In genomic region chr10:75191821-75192568, GRCh38 we compare ENCODE assay signal across 1 cellular context.
TF ChIP-seq lines count a peak whose summit lies in the region.

No MANE protein-coding gene starts in this region.

TF ChIP-seq in K562, 482 proteins besides CTCF, POLR2A, EP300 and RAD21 (continued from another document and continues in another):
- TF ChIP-seq SFPQ (IDR thresholded peaks at IDR 0.05; ENCODE audit: low read depth, low read length) (no peak), MBD2 (IDR thresholded peaks at IDR 0.05; ENCODE audit: borderline replicate concordance, low read depth) (peak; percentile 33; the same call in 1 of the 2 replicates), XRCC5 (IDR thresholded peaks at IDR 0.05; ENCODE audit: low read depth, low read length) (0 out of 2 replicates have a peak, but pooled peaks have one; percentile 72), E4F1 (CRISPR knock-in tag; IDR thresholded peaks at IDR 0.05; ENCODE audit: borderline replicate concordance) (no peak), NFIX (CRISPR knock-in tag; IDR thresholded peaks at IDR 0.05; ENCODE audit: low read depth) (no peak), HNRNPLL (IDR thresholded peaks at IDR 0.05; ENCODE audit: low read depth, low read length, poor library complexity, severe bottlenecking) (no peak), MEF2D (tag; conservative IDR thresholded peaks at IDR 0.05; ENCODE audit: low read depth) (0 out of 2 replicates have a peak, but pooled peaks have one; percentile 38), ATF6 (CRISPR knock-in tag; IDR thresholded peaks at IDR 0.05) (no peak), RBM39 (optimal IDR thresholded peaks at IDR 0.05; ENCODE audit: low read depth, low read length) (no peak), ZNF232 (CRISPR knock-in tag; IDR thresholded peaks at IDR 0.05) (no peak), IRF2 (CRISPR knock-in tag; IDR thresholded peaks at IDR 0.05) (no peak), CCNT2 (IDR thresholded peaks at IDR 0.05; ENCODE audit: borderline replicate concordance, extremely low read depth, insufficient read length, low read depth, low read length) (peak; percentile 90), ZBTB7A (IDR thresholded peaks at IDR 0.05; ENCODE audit: borderline replicate concordance, control insufficient read depth, low read depth, low read length) (no peak), ARID1B (IDR thresholded peaks at IDR 0.05) (peak; percentile 95), CBFB (CRISPR knock-in tag; IDR thresholded peaks at IDR 0.05) (no peak), BHLHE40 (IDR thresholded peaks at IDR 0.05; ENCODE audit: low read length) (peak; percentile 92), ZBTB1 (CRISPR knock-in tag; IDR thresholded peaks at IDR 0.05; ENCODE audit: borderline replicate concordance, low read depth) (no peak), MAFG (tag; conservative IDR thresholded peaks at IDR 0.05) (peak; percentile 84), LARP7 (IDR thresholded peaks at IDR 0.05) (no peak), CAMTA2 (CRISPR knock-in tag; conservative IDR thresholded peaks at IDR 0.05) (no peak), TRIM24 (IDR thresholded peaks at IDR 0.05) (peak; percentile 62 to 79; a peak in 3 of 4 replicates), RBBP5 (IDR thresholded peaks at IDR 0.05; ENCODE audit: borderline replicate concordance, insufficient read depth, low read length, poor library complexity, severe bottlenecking) (peak; percentile 43), BRD9 (IDR thresholded peaks at IDR 0.05; ENCODE audit: low read depth, partially characterized antibody) (no peak), KAT8 (IDR thresholded peaks at IDR 0.05; ENCODE audit: low read depth) (no peak), MAFK (IDR thresholded peaks at IDR 0.05; ENCODE audit: low read length) (peak; percentile 78), ZFX (CRISPR knock-in tag; IDR thresholded peaks at IDR 0.05) (no peak), ETV6 (IDR thresholded peaks at IDR 0.05; ENCODE audit: borderline replicate concordance in 1 of 2, low read depth in 2 of 2, low read length in 1 of 2) (no peak), ETV6 (CRISPR knock-in tag; IDR thresholded peaks at IDR 0.05; ENCODE audit: borderline replicate concordance) (no peak), CBX3 (IDR thresholded peaks at IDR 0.05; ENCODE audit: borderline replicate concordance in 1 of 2, low read length in 2 of 2) (peak in 1 of 2 experiments; percentile 73; a peak in 1 of 3 replicates), RFX1 (IDR thresholded peaks at IDR 0.05) (no peak), SIN3B (IDR thresholded peaks at IDR 0.05; ENCODE audit: low read depth) (no peak), ADNP (tag; IDR thresholded peaks at IDR 0.05) (no peak), UBTF (IDR thresholded peaks at IDR 0.05; ENCODE audit: borderline replicate concordance in 1 of 2, low read depth in 2 of 2, low read length in 2 of 2) (peak; percentile 87 to 97; a peak in 3 of 4 replicates), E2F3 (CRISPR knock-in tag; IDR thresholded peaks at IDR 0.05) (no peak), MTA3 (IDR thresholded peaks at IDR 0.05; ENCODE audit: borderline replicate concordance) (peak; percentile 58; the same call in 1 of the 2 replicates), TARDBP (IDR thresholded peaks at IDR 0.05) (no peak), EHMT2 (IDR thresholded peaks at IDR 0.05) (peak; percentile 56; the same call in 1 of the 2 replicates), FOSL1 (tag; conservative IDR thresholded peaks at IDR 0.05) (peak; percentile 98), CREB1 (IDR thresholded peaks at IDR 0.05) (peak; percentile 64), CREB1 (CRISPR knock-in tag; IDR thresholded peaks at IDR 0.05) (no peak), DNMT1 (IDR thresholded peaks at IDR 0.05) (no peak)
- TF ChIP-seq, protein P1, sequence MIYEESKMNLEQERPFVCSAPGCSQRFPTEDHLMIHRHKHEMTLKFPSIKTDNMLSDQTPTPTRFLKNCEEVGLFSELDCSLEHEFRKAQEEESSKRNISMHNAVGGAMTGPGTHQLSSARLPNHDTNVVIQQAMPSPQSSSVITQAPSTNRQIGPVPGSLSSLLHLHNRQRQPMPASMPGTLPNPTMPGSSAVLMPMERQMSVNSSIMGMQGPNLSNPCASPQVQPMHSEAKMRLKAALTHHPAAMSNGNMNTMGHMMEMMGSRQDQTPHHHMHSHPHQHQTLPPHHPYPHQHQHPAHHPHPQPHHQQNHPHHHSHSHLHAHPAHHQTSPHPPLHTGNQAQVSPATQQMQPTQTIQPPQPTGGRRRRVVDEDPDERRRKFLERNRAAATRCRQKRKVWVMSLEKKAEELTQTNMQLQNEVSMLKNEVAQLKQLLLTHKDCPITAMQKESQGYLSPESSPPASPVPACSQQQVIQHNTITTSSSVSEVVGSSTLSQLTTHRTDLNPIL (CRISPR knock-in tag; IDR thresholded peaks at IDR 0.05): no peak
- TF ChIP-seq, protein P2, sequence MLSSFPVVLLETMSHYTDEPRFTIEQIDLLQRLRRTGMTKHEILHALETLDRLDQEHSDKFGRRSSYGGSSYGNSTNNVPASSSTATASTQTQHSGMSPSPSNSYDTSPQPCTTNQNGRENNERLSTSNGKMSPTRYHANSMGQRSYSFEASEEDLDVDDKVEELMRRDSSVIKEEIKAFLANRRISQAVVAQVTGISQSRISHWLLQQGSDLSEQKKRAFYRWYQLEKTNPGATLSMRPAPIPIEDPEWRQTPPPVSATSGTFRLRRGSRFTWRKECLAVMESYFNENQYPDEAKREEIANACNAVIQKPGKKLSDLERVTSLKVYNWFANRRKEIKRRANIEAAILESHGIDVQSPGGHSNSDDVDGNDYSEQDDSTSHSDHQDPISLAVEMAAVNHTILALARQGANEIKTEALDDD (IDR thresholded peaks at IDR 0.05): peak; percentile 69; the same call in 1 of the 2 replicates
- TF ChIP-seq, protein P3, sequence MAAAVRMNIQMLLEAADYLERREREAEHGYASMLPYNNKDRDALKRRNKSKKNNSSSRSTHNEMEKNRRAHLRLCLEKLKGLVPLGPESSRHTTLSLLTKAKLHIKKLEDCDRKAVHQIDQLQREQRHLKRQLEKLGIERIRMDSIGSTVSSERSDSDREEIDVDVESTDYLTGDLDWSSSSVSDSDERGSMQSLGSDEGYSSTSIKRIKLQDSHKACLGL (CRISPR knock-in tag; IDR thresholded peaks at IDR 0.05; ENCODE audit: borderline replicate concordance, poor library complexity, severe bottlenecking): no peak
- TF ChIP-seq, protein P4, sequence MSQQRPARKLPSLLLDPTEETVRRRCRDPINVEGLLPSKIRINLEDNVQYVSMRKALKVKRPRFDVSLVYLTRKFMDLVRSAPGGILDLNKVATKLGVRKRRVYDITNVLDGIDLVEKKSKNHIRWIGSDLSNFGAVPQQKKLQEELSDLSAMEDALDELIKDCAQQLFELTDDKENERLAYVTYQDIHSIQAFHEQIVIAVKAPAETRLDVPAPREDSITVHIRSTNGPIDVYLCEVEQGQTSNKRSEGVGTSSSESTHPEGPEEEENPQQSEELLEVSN (IDR thresholded peaks at IDR 0.05; ENCODE audit: borderline replicate concordance in 1 of 2, extremely low read depth in 1 of 2, insufficient read depth in 1 of 2, insufficient read length in 1 of 2, low read depth in 1 of 2, low read length in 1 of 2, poor library complexity in 1 of 2, severe bottlenecking in 1 of 2): peak in 1 of 2 experiments; percentile 16
- TF ChIP-seq, protein P5, sequence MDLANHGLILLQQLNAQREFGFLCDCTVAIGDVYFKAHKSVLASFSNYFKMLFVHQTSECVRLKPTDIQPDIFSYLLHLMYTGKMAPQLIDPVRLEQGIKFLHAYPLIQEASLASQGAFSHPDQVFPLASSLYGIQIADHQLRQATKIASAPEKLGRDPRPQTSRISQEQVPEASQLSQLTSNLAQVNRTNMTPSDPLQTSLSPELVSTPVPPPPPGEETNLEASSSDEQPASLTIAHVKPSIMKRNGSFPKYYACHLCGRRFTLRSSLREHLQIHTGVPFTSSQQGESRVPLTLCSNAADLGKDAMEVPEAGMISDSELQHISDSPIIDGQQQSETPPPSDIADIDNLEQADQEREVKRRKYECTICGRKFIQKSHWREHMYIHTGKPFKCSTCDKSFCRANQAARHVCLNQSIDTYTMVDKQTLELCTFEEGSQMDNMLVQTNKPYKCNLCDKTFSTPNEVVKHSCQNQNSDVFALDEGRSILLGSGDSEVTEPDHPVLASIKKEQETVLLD (IDR thresholded peaks at IDR 0.05): no peak; the same call in 1 of the 2 replicates
- TF ChIP-seq, protein P6, sequence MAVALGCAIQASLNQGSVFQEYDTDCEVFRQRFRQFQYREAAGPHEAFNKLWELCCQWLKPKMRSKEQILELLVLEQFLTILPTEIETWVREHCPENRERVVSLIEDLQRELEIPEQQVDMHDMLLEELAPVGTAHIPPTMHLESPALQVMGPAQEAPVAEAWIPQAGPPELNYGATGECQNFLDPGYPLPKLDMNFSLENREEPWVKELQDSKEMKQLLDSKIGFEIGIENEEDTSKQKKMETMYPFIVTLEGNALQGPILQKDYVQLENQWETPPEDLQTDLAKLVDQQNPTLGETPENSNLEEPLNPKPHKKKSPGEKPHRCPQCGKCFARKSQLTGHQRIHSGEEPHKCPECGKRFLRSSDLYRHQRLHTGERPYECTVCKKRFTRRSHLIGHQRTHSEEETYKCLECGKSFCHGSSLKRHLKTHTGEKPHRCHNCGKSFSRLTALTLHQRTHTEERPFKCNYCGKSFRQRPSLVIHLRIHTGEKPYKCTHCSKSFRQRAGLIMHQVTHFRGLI (CRISPR knock-in tag; IDR thresholded peaks at IDR 0.05): no peak
- TF ChIP-seq, protein P7, sequence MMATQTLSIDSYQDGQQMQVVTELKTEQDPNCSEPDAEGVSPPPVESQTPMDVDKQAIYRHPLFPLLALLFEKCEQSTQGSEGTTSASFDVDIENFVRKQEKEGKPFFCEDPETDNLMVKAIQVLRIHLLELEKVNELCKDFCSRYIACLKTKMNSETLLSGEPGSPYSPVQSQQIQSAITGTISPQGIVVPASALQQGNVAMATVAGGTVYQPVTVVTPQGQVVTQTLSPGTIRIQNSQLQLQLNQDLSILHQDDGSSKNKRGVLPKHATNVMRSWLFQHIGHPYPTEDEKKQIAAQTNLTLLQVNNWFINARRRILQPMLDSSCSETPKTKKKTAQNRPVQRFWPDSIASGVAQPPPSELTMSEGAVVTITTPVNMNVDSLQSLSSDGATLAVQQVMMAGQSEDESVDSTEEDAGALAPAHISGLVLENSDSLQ (IDR thresholded peaks at IDR 0.05): peak; percentile 28; the same call in 1 of the 2 replicates
